Comparison of ENCODE assay signal across 22 cellular contexts in genomic region chr1:12544357-12544756, GRCh38.
DNase-seq lines count a peak whose midpoint lies in the region; ATAC-seq, FAIRE-seq and TF ChIP-seq lines count a peak whose summit lies in the region.
"Had no signal": no experiment of that assay in that cellular context is flagged by ENCODE, and none has a peak within 500 bp of the region (broad histone marks: within the 10 kb centered on the region; RNA-seq: fewer than 3 reads in every experiment).

No MANE protein-coding gene starts in this region.

- POLR2A ChIA-PET in endothelial cell of umbilical vein (lab: Charles Lee): interaction anchor here (1.0 kb wide), 1 partner anchor 111 kb away, joined by 3 read pairs; no protein-coding TSS in a partner anchor
- POLR2A ChIA-PET in activated CD4-positive, alpha-beta memory T cell treated with anti-CD3 and anti-CD28 coated beads, Interleukin-2, amount 10 ng/mL, durations not matched to agents 7 days and 5 days (lab: Charles Lee): no interaction called here

- H3K4me1 ChIP-seq in endothelial cell of umbilical vein (ENCODE audit: control insufficient read depth, extremely low read depth, insufficient read depth, low read length): peaks cover 26% of the 10 kb centered on the region
- peaks cover 7% of the 10 kb centered on the region for H3K4me1 ChIP-seq in mucosa of descending colon (ENCODE audit: low read depth)
- peaks cover 15 to 20% of the 10 kb centered on the region in 2 donors for H3K4me1 ChIP-seq in uterus

- H3K4me3 ChIP-seq in endothelial cell of umbilical vein (replicated peaks in 1 of 3; ENCODE audit: insufficient read depth in 1 of 3, low read depth in 1 of 3, low read length in 3 of 3) (no peak overlapping the region), mucosa of descending colon (no peak overlapping the region), uterus (no peak overlapping the region)
- H3K4me3 ChIP-seq: GM23338 had no signal

- H3K27me3 Mint-ChIP-seq in activated CD4-positive, alpha-beta memory T cell treated with anti-CD3 and anti-CD28 coated beads, Interleukin-2, amount 10 ng/mL, durations not matched to agents 7 days and 5 days: peaks cover 8% of the 10 kb centered on the region

- TF ChIP-seq CTCF in endothelial cell of umbilical vein (IDR thresholded peaks at IDR 0.05; ENCODE audit: extremely low read depth in 1 of 2, insufficient read depth in 1 of 2, low read depth in 1 of 2, low read length in 2 of 2) (no peak), mucosa of descending colon (IDR thresholded peaks at IDR 0.05) (no peak), uterus (IDR thresholded peaks at IDR 0.05) (no peak)

- TF ChIP-seq EP300 in Ishikawa (IDR thresholded peaks at IDR 0.05; ENCODE audit: borderline replicate concordance): peak; percentile 27; the same call in 1 of the 2 replicates

- H3K79me2 ChIP-seq in endothelial cell of umbilical vein (ENCODE audit: control insufficient read depth, insufficient read depth, low read length): no peaks in the 10 kb centered on the region

- no peaks in the 10 kb centered on the region for H4K20me1 ChIP-seq in endothelial cell of umbilical vein (replicated peaks; ENCODE audit: control insufficient read depth, extremely low read depth, insufficient read depth, low read length)

- no peak overlapping the region for H3K27ac Mint-ChIP-seq in activated CD4-positive, alpha-beta memory T cell treated with anti-CD3 and anti-CD28 coated beads, Interleukin-2, amount 10 ng/mL, durations not matched to agents 7 days and 5 days
- H3K27ac Mint-ChIP-seq: CD4-positive, alpha-beta memory T cell; H9 had no signal

- no peak overlapping the region for H3K4me3 Mint-ChIP-seq in activated CD4-positive, alpha-beta memory T cell treated with anti-CD3 and anti-CD28 coated beads, Interleukin-2, amount 10 ng/mL, durations not matched to agents 7 days and 5 days
- H3K4me3 Mint-ChIP-seq: CD4-positive, alpha-beta memory T cell; GM23338; H9 had no signal

- CTCF ChIA-PET in endothelial cell of umbilical vein (lab: Charles Lee): interaction anchor here (1.8 kb wide), 1 partner anchor 90 kb away, joined by 3 read pairs; no protein-coding TSS in a partner anchor
- CTCF ChIA-PET in activated CD4-positive, alpha-beta memory T cell treated with anti-CD3 and anti-CD28 coated beads, Interleukin-2, amount 10 ng/mL, durations not matched to agents 7 days and 5 days (lab: Charles Lee): no interaction called here

- no peak for TF ChIP-seq POLR2A in endothelial cell of umbilical vein (IDR thresholded peaks at IDR 0.05; ENCODE audit: low read depth, low read length)
- TF ChIP-seq POLR2A in uterus (IDR thresholded peaks at IDR 0.05): no peak

- no peak overlapping the region for H3K9ac ChIP-seq in endothelial cell of umbilical vein (replicated peaks; ENCODE audit: extremely low read depth, insufficient read depth, low read length)
- H3K9ac ChIP-seq: KMS-11 had no signal

- no peak overlapping the region for H3K4me2 ChIP-seq in endothelial cell of umbilical vein (ENCODE audit: insufficient read depth, low read length)
- H3K4me2 ChIP-seq: GM23338, KMS-11 had no signal

- H3K27ac ChIP-seq in endothelial cell of umbilical vein (ENCODE audit: insufficient read depth, low read depth, low read length): no peak overlapping the region
- H3K27ac ChIP-seq in uterus: peak overlapping the region; percentile 4 to 19
- H3K27ac ChIP-seq: KMS-11, RWPE1 had no signal

- no peak overlapping the region for H2AFZ ChIP-seq in endothelial cell of umbilical vein (ENCODE audit: low read depth, low read length)
- H2AFZ ChIP-seq: GM23338 had no signal

- peak; percentile 61 for ATAC-seq in mucosa of descending colon
- no peak for ATAC-seq in GM18520 (IDR thresholded peaks at IDR 0.05; ENCODE audit: unreplicated experiment)
- ATAC-seq: GM23338 had no signal

- H3K36me3 ChIP-seq in endothelial cell of umbilical vein (ENCODE audit: control insufficient read depth in 2 of 2, extremely low read depth in 1 of 2, insufficient read depth in 2 of 2, low read length in 2 of 2) (no peaks in the 10 kb centered on the region), mucosa of descending colon (ENCODE audit: low read depth) (no peaks in the 10 kb centered on the region), uterus (no peaks in the 10 kb centered on the region)

- H3K9me3 Mint-ChIP-seq in activated CD4-positive, alpha-beta memory T cell treated with anti-CD3 and anti-CD28 coated beads, Interleukin-2, amount 10 ng/mL, durations not matched to agents 7 days and 5 days: no peaks in the 10 kb centered on the region
- H3K9me3 Mint-ChIP-seq: GM23338, H9 had no signal

- TF ChIP-seq RAD21 in Ishikawa (IDR thresholded peaks at IDR 0.05; ENCODE audit: low read depth): no peak

- intact Hi-C loops in endothelial cell of umbilical vein (cut with micrococcal nuclease) (loop anchor here (5.0 kb wide), 1 partner anchor 53 kb away; no protein-coding TSS in a partner anchor), mucosa of descending colon (cut with DNase I, micrococcal nuclease) (no loop called here), uterus (cut with DNase I; ENCODE audit: low total_unique reads) (no loop called here)

- no TSS peak for BruUV-seq in endothelial cell of umbilical vein (replicated peaks; lab: Mats Ljungman, UMichigan)

- dilution Hi-C loops in endothelial cell of umbilical vein (cut with MboI; ENCODE audit: extremely low pct_ligation_motif_present, low sequenced_read_pairs): no loop called here

- DNase-seq in endothelial cell of umbilical vein (ENCODE audit: low read depth, low spot score): peak; percentile 32
- no peak for DNase-seq in mucosa of descending colon
- DNase-seq in uterus: no peak
- DNase-seq in activated CD4-positive, alpha-beta memory T cell treated with anti-CD3 and anti-CD28 coated beads, Interleukin-2, amount 10 ng/mL, durations not matched to agents 7 days and 5 days: no peak
- no peak for DNase-seq in kidney tubule cell (ENCODE audit: low spot score)
- DNase-seq: C1 segment of cervical spinal cord; CD4-positive, alpha-beta memory T cell; COR-L47; H9; NCI-H1048; NCI-H1417; NCI-H1694; NCI-H2029 treated with DMSO at 0.1 percent for 48 hours; NCI-H2227 treated with DMSO at 0.1 percent for 48 hours; NCI-H526 treated with DMSO at 0.1 percent for 48 hours; SHP77 had no signal

- no peaks in the 10 kb centered on the region for H3K9me3 ChIP-seq in endothelial cell of umbilical vein (replicated peaks; ENCODE audit: control insufficient read depth, insufficient read depth, low read length)
- H3K9me3 ChIP-seq in mucosa of descending colon: no peaks in the 10 kb centered on the region
- H3K9me3 ChIP-seq in uterus: no peaks in the 10 kb centered on the region

- H3K36me3 Mint-ChIP-seq in activated CD4-positive, alpha-beta memory T cell treated with anti-CD3 and anti-CD28 coated beads, Interleukin-2, amount 10 ng/mL, durations not matched to agents 7 days and 5 days (ENCODE audit: low read depth): no peaks in the 10 kb centered on the region
- H3K36me3 Mint-ChIP-seq: CD4-positive, alpha-beta memory T cell had no signal

- FAIRE-seq in endothelial cell of umbilical vein (lab: Jason Lieb, UNC): no peak
- FAIRE-seq: G401.6 had no signal

- no peaks in the 10 kb centered on the region for H3K27me3 ChIP-seq in endothelial cell of umbilical vein (ENCODE audit: control insufficient read depth in 2 of 2, insufficient read depth in 2 of 2, low read length in 2 of 2)
- no peaks in the 10 kb centered on the region for H3K27me3 ChIP-seq in uterus

- no peaks in the 10 kb centered on the region for H3K4me1 Mint-ChIP-seq in activated CD4-positive, alpha-beta memory T cell treated with anti-CD3 and anti-CD28 coated beads, Interleukin-2, amount 10 ng/mL, durations not matched to agents 7 days and 5 days
- H3K4me1 Mint-ChIP-seq: CD4-positive, alpha-beta memory T cell had no signal

- no peaks in the 10 kb centered on the region for H3K9me1 ChIP-seq in endothelial cell of umbilical vein (replicated peaks; ENCODE audit: control insufficient read depth, extremely low read depth, insufficient read depth, low read length)

TF ChIP-seq in Ishikawa, 13 proteins besides CTCF, POLR2A, EP300 and RAD21:
- TF ChIP-seq CREB1 (IDR thresholded peaks at IDR 0.05; ENCODE audit: low read depth) (no peak), TEAD4 (IDR thresholded peaks at IDR 0.05) (no peak), USF1 (IDR thresholded peaks at IDR 0.05) (no peak), FOXM1 (IDR thresholded peaks at IDR 0.05; ENCODE audit: borderline replicate concordance, low read depth) (peak; percentile 41; the same call in 1 of the 2 replicates), TAF1 (IDR thresholded peaks at IDR 0.05; ENCODE audit: low read depth) (no peak), MAX (IDR thresholded peaks at IDR 0.05) (no peak)
TF ChIP-seq in Ishikawa: peak in this region for 1.

TF ChIP-seq in endothelial cell of umbilical vein, 7 proteins besides CTCF, POLR2A, EP300 and RAD21:
- TF ChIP-seq FOS (IDR thresholded peaks at IDR 0.05; ENCODE audit: borderline replicate concordance, insufficient read depth, low read length): no peak
- no peak for TF ChIP-seq EZH2 (IDR thresholded peaks at IDR 0.05; ENCODE audit: borderline replicate concordance, low read depth, low read length, severe bottlenecking)
- TF ChIP-seq POLR2AphosphoS5 (IDR thresholded peaks at IDR 0.05; ENCODE audit: insufficient read depth, low read depth, low read length): no peak
- TF ChIP-seq JUN (IDR thresholded peaks at IDR 0.05; ENCODE audit: borderline replicate concordance, insufficient read depth, insufficient read length, low read depth): no peak
- TF ChIP-seq MYC (IDR thresholded peaks at IDR 0.05; ENCODE audit: low read depth, low read length): no peak
- no peak for TF ChIP-seq MAX (IDR thresholded peaks at IDR 0.05; ENCODE audit: insufficient read depth, insufficient read length)
- no peak for TF ChIP-seq GATA2 (IDR thresholded peaks at IDR 0.05; ENCODE audit: insufficient read depth, insufficient read length, low read depth, low read length)
